Comparison of ENCODE assay signal across 11 cellular contexts in genomic region chr10:95260909-95261552, GRCh38. TPM values are rescaled to one million over a fixed set of nuclear protein-coding genes. Genes with fewer than 3 reads are reported as not detected.
DNase-seq lines count a peak whose midpoint lies in the region; ATAC-seq, FAIRE-seq and TF ChIP-seq lines count a peak whose summit lies in the region.
"Had no signal": no experiment of that assay in that cellular context is flagged by ENCODE, and none has a peak within 500 bp of the region (broad histone marks: within the 10 kb centered on the region; RNA-seq: fewer than 3 reads in every experiment).

No MANE protein-coding gene starts in this region.

- WGBS in adrenal gland, 4 donors = 75 to 81% (median 79%) methylated on average over 3 to 4 of the region's 4 CpGs
- 75 to 80% (median 78%) methylated on average over 4 of the region's 4 CpGs for WGBS in small intestine, 3 donors

- CTCF ChIA-PET in HEK293 (lab: Yijun Ruan, JAX) = interaction anchor here (0.5 to 2.5 kb wide), 5 partner anchors 13 to 433 kb away, joined by 3 to 13 read pairs (median 3); no protein-coding TSS in a partner anchor

- no peak for ATAC-seq in HG03139 (IDR thresholded peaks at IDR 0.05; ENCODE audit: unreplicated experiment)

- intact Hi-C loops in adrenal gland (cut with DNase I) = no loop called here

- TF ChIP-seq POLR2A in adrenal gland (IDR thresholded peaks at IDR 0.05) = no peak

- H3K4me3 ChIP-seq in HEK293 (ENCODE audit: low read depth, low read length) (no peak overlapping the region), adrenal gland (no peak overlapping the region), iPS-18a (ENCODE audit: low read length) (no peak overlapping the region), small intestine (ENCODE audit: low read depth in 1 of 2, low read length in 2 of 2) (no peak overlapping the region)

- TF ChIP-seq CTCF in HEK293 (tag by site-specific recombination; IDR thresholded peaks at IDR 0.05) = no peak
- TF ChIP-seq CTCF in adrenal gland (IDR thresholded peaks at IDR 0.05) = no peak

- no peak for FAIRE-seq in small intestine (lab: Jason Lieb, UNC)

- H3K9me3 ChIP-seq in HEK293 (ENCODE audit: control insufficient read depth, insufficient read depth, low read depth, low read length) (no peaks in the 10 kb centered on the region), adrenal gland (replicated peaks in 1 of 3) (no peaks in the 10 kb centered on the region), iPS-18a (ENCODE audit: control insufficient read depth, low read depth, low read length) (peaks cover 4% of the 10 kb centered on the region), small intestine (ENCODE audit: control insufficient read depth, low read depth) (no peaks in the 10 kb centered on the region)

- H3K27ac ChIP-seq in HEK293 (ENCODE audit: extremely low read depth, low read depth, low read length) (no peak overlapping the region), adrenal gland (peak overlapping the region in 3 of 5 donors; percentile 21 to 64 (median 42)), iPS-18a (ENCODE audit: low read length) (no peak overlapping the region), small intestine (ENCODE audit: low read depth in 1 of 2, low read length in 1 of 2) (peak overlapping the region; percentile 22 to 70)

- peaks cover 7% of the 10 kb centered on the region for H3K4me1 ChIP-seq in HEK293 (ENCODE audit: control insufficient read depth, insufficient read depth, low read length)
- peaks cover 0 to 7% of the 10 kb centered on the region in 2 donors for H3K4me1 ChIP-seq in adrenal gland (replicated peaks in 1 of 2)
- peaks cover 17% of the 10 kb centered on the region for H3K4me1 ChIP-seq in iPS-18a (ENCODE audit: control insufficient read depth, low read depth, low read length)
- peaks cover 0 to 8% of the 10 kb centered on the region in 2 donors for H3K4me1 ChIP-seq in small intestine (ENCODE audit: control insufficient read depth in 2 of 2, insufficient read depth in 1 of 2, low read depth in 1 of 2, low read length in 1 of 2)

- no peak for DNase-seq in adrenal gland
- no peak for DNase-seq in small intestine
- DNase-seq in stimulated activated CD4-positive, alpha-beta T cell treated with anti-CD3 and anti-CD28 coated beads, Interleukin-4, amount 100 ng/mL, for 1 hour = no peak
- no peak for DNase-seq in occipital lobe (lab: John Stamatoyannopoulos, UW)
- DNase-seq in GM19238 (ENCODE audit: insufficient read length, low spot score) = no peak
- DNase-seq: activated naive CD4-positive, alpha-beta T cell treated with anti-CD3 and anti-CD28 coated beads, Interleukin-2, amount 10 ng/mL, durations not matched to agents 7 days and 5 days; DMS79; NCI-H2107 had no signal

- POLR2A ChIA-PET in HEK293 (lab: Yijun Ruan, JAX) = interaction anchor here (0.6 to 1.4 kb wide), 3 partner anchors 14 to 34 kb away, joined by 3 read pairs; no protein-coding TSS in a partner anchor

- peak overlapping the region; percentile 13 for H3K9ac ChIP-seq in iPS-18a (ENCODE audit: low read length)

- H3K27me3 ChIP-seq in adrenal gland = no peaks in the 10 kb centered on the region
- H3K27me3 ChIP-seq in iPS-18a (ENCODE audit: control insufficient read depth, insufficient read depth, low read length) = no peaks in the 10 kb centered on the region
- no peaks in the 10 kb centered on the region for H3K27me3 ChIP-seq in small intestine (ENCODE audit: control insufficient read depth in 2 of 2, insufficient read depth in 2 of 2, low read length in 2 of 2)

- peaks cover 32 to 70% of the 10 kb centered on the region in 2 experiments for H3K36me3 ChIP-seq in HEK293 (ENCODE audit: control insufficient read depth in 2 of 2, insufficient read depth in 1 of 2, low read length in 2 of 2)
- H3K36me3 ChIP-seq in adrenal gland (replicated peaks in 1 of 2) = peaks cover 0 to 6% of the 10 kb centered on the region in 2 donors
- H3K36me3 ChIP-seq in iPS-18a (ENCODE audit: control insufficient read depth, low read depth, low read length) = peaks cover 7% of the 10 kb centered on the region
- peaks cover 2 to 10% of the 10 kb centered on the region in 2 donors for H3K36me3 ChIP-seq in small intestine (ENCODE audit: control insufficient read depth in 2 of 2, insufficient read depth in 2 of 2, low read length in 2 of 2)

TF ChIP-seq in HEK293, 187 proteins besides CTCF, POLR2A, EP300 and RAD21:
- TF ChIP-seq ZNF211 (tag by site-specific recombination; IDR thresholded peaks at IDR 0.05; ENCODE audit: low read depth) (no peak), ZNF2 (tag by site-specific recombination; IDR thresholded peaks at IDR 0.05) (no peak), ZNF792 (tag by site-specific recombination; IDR thresholded peaks at IDR 0.05) (no peak), ZNF37A (tag by site-specific recombination; IDR thresholded peaks at IDR 0.05) (no peak), KLF17 (tag by site-specific recombination; IDR thresholded peaks at IDR 0.05) (no peak), PRDM10 (tag by site-specific recombination; IDR thresholded peaks at IDR 0.05) (peak; percentile 60), PRDM6 (tag by site-specific recombination; IDR thresholded peaks at IDR 0.05) (no peak)

RNA-seq across cellular contexts. Expression of gene PDLIM1, which starts 29.8 kb away (rescaled TPM):
- total RNA-seq in adrenal gland (10 to 100 TPM; 22.2 to 44.6 (median 28.6) TPM), occipital lobe (1.4 TPM)
- polyA plus RNA-seq in adrenal gland (10 to 100 TPM; 31.9 to 63.3 (median 32.6) TPM), small intestine (100 to 1,000 TPM; 206 to 572 (median 368) TPM)

Comparison
In these comparisons a context has a peak if more than half of its experiments do, and no peak if none do; other contexts are left out.
1. H3K27ac ChIP-seq: peak in adrenal gland (3 of 5) and small intestine (2 of 2); none in HEK293 (single experiment) and iPS-18a (single experiment).